ENCODE assay signal across 10 cellular contexts in genomic region chr14:41285193-41285748, GRCh38.
A peak's percentile ranks its signal among the peaks of the same experiment; 100 is the strongest.
DNase-seq lines count a peak whose midpoint lies in the region; ATAC-seq, FAIRE-seq and TF ChIP-seq lines count a peak whose summit lies in the region.
"Had no signal": no experiment of that assay in that cellular context is flagged by ENCODE, and none has a peak within 500 bp of the region (broad histone marks: within the 10 kb centered on the region; RNA-seq: fewer than 3 reads in every experiment).

No MANE protein-coding gene starts in this region.

- POLR2A ChIA-PET in T-cell (lab: Charles Lee), result no interaction called here

- no peak overlapping the region for H3K27ac Mint-ChIP-seq in T-cell
- H3K27ac Mint-ChIP-seq: T-helper 2 cell treated with Interferon-gamma antibody and Interleukin-4, amounts not matched to agents 5 μg/mL and 100 μg/mL, for 36 hours had no signal

- H3K4me1 Mint-ChIP-seq in T-cell, result no peaks in the 10 kb centered on the region

- FAIRE-seq in A204.1 (lab: Jason Lieb, UNC), result peak; percentile 19

- H3K36me3 Mint-ChIP-seq in T-cell, result no peaks in the 10 kb centered on the region

- DNase-seq in HT1080 (ENCODE audit: low read depth) (peak; percentile 30), NCI-H82 treated with DMSO at 0.1 percent for 48 hours (lab: John Stamatoyannopoulos, UW; ENCODE audit: unreplicated experiment) (peak; percentile 19), fibroblast of mammary gland (ENCODE audit: low read depth) (peak; percentile 58), putamen (ENCODE audit: low spot score) (no peak), T-cell (no peak)

- peaks cover 2 to 18% (median 10%) of the 10 kb centered on the region in 3 donors for H3K9me3 Mint-ChIP-seq in T-cell

- H3K27me3 Mint-ChIP-seq in T-cell, result no peaks in the 10 kb centered on the region

- ATAC-seq in HG03175 (IDR thresholded peaks at IDR 0.05; ENCODE audit: unreplicated experiment) (no peak), GM19328 (IDR thresholded peaks at IDR 0.05; ENCODE audit: unreplicated experiment) (no peak), T-cell (replicated peaks in 1 of 4) (no peak)
- ATAC-seq: mucosa of descending colon had no signal

- TF ChIP-seq CTCF in fibroblast of mammary gland (conservative IDR thresholded peaks at IDR 0.05; ENCODE audit: control insufficient read depth, insufficient read depth, low read depth, low read length), result no peak

- CTCF ChIA-PET in T-cell (lab: Charles Lee), result no interaction called here

- no peak overlapping the region for H3K4me3 Mint-ChIP-seq in T-cell
- H3K4me3 Mint-ChIP-seq: T-helper 2 cell treated with Interferon-gamma antibody and Interleukin-4, amounts not matched to agents 5 μg/mL and 100 μg/mL, for 36 hours had no signal

- H3K4me3 ChIP-seq in fibroblast of mammary gland (ENCODE audit: control insufficient read depth, low read depth, low read length), result no peak overlapping the region
- H3K4me3 ChIP-seq: mucosa of descending colon had no signal

Comparison
In these comparisons a context has a peak if more than half of its experiments do, and no peak if none do; other contexts are left out.
1. DNase-seq: peak in HT1080 (single experiment), NCI-H82 treated with DMSO at 0.1 percent for 48 hours (single experiment) and fibroblast of mammary gland (single experiment); none in putamen (single experiment) and T-cell (0 of 34).